8 cellular contexts compared by ENCODE assay signal in genomic region chr12:32522322-32523221, GRCh38.
A peak's percentile ranks its signal among the peaks of the same experiment; 100 is the strongest.
DNase-seq lines count a peak whose midpoint lies in the region; ATAC-seq and TF ChIP-seq lines count a peak whose summit lies in the region.

No MANE protein-coding gene starts in this region.

- TF ChIP-seq CTCF in MCF 10A (IDR thresholded peaks at IDR 0.05; ENCODE audit: unreplicated experiment), result no peak

- intact Hi-C loops in MCF 10A (cut with micrococcal nuclease), result no loop called here

- peak overlapping the region in 1 of 10 donors; percentile 45 for H3K4me3 Mint-ChIP-seq in naive thymus-derived CD8-positive, alpha-beta T cell
- no peak overlapping the region for H3K4me3 Mint-ChIP-seq in activated CD4-positive, alpha-beta T cell treated with anti-CD3 and anti-CD28 coated beads, Interleukin-2, amount 10 ng/mL, durations not matched to agents 7 days and 5 days
- H3K4me3 Mint-ChIP-seq in MCF 10A (ENCODE audit: unreplicated experiment), result no peak overlapping the region

- no TSS peak for BruUV-seq in MCF 10A (replicated peaks; lab: Mats Ljungman, UMichigan)

- ATAC-seq in GM18502 (IDR thresholded peaks at IDR 0.05; ENCODE audit: poor library complexity, unreplicated experiment) (peak; percentile 83), HG02885 (IDR thresholded peaks at IDR 0.05; ENCODE audit: poor library complexity, unreplicated experiment) (peak; percentile 70), GM19328 (IDR thresholded peaks at IDR 0.05; ENCODE audit: unreplicated experiment) (no peak)
- ATAC-seq in naive thymus-derived CD8-positive, alpha-beta T cell, result no peak

- H3K9me3 Mint-ChIP-seq in naive thymus-derived CD8-positive, alpha-beta T cell, result no peaks in the 10 kb centered on the region
- H3K9me3 Mint-ChIP-seq in activated CD4-positive, alpha-beta T cell treated with anti-CD3 and anti-CD28 coated beads, Interleukin-2, amount 10 ng/mL, durations not matched to agents 7 days and 5 days, result no peaks in the 10 kb centered on the region
- H3K9me3 Mint-ChIP-seq in MCF 10A (ENCODE audit: unreplicated experiment), result no peaks in the 10 kb centered on the region

- H3K27ac Mint-ChIP-seq in naive thymus-derived CD8-positive, alpha-beta T cell, result peak overlapping the region in 6 of 10 donors; percentile 5 to 84 (median 46)
- no peak overlapping the region for H3K27ac Mint-ChIP-seq in activated CD4-positive, alpha-beta T cell treated with anti-CD3 and anti-CD28 coated beads, Interleukin-2, amount 10 ng/mL, durations not matched to agents 7 days and 5 days
- H3K27ac Mint-ChIP-seq in MCF 10A (ENCODE audit: low read depth, unreplicated experiment), result no peak overlapping the region

- H3K27me3 Mint-ChIP-seq in naive thymus-derived CD8-positive, alpha-beta T cell, result no peaks in the 10 kb centered on the region
- H3K27me3 Mint-ChIP-seq in activated CD4-positive, alpha-beta T cell treated with anti-CD3 and anti-CD28 coated beads, Interleukin-2, amount 10 ng/mL, durations not matched to agents 7 days and 5 days, result peaks cover 2% of the 10 kb centered on the region
- H3K27me3 Mint-ChIP-seq in MCF 10A (ENCODE audit: insufficient read depth, unreplicated experiment), result no peaks in the 10 kb centered on the region

- peak; percentile 27 for DNase-seq in UCSD-AML1 (lab: John Stamatoyannopoulos, UW; ENCODE audit: unreplicated experiment)
- no peak for DNase-seq in naive thymus-derived CD8-positive, alpha-beta T cell
- DNase-seq in activated CD4-positive, alpha-beta T cell treated with anti-CD3 and anti-CD28 coated beads, Interleukin-2, amount 10 ng/mL, durations not matched to agents 7 days and 5 days, result no peak
- no peak for DNase-seq in effector CD8-positive, alpha-beta T cell (lab: John Stamatoyannopoulos, UW)
- no peak for DNase-seq in MCF 10A (ENCODE audit: unreplicated experiment)

- H3K4me1 Mint-ChIP-seq in naive thymus-derived CD8-positive, alpha-beta T cell, result peaks cover 1 to 22% (median 5%) of the 10 kb centered on the region in 4 donors
- peaks cover 16% of the 10 kb centered on the region for H3K4me1 Mint-ChIP-seq in activated CD4-positive, alpha-beta T cell treated with anti-CD3 and anti-CD28 coated beads, Interleukin-2, amount 10 ng/mL, durations not matched to agents 7 days and 5 days
- peaks cover 11% of the 10 kb centered on the region for H3K4me1 Mint-ChIP-seq in MCF 10A (ENCODE audit: insufficient read depth, unreplicated experiment)

- CTCF ChIA-PET in activated CD4-positive, alpha-beta T cell treated with anti-CD3 and anti-CD28 coated beads, Interleukin-2, amount 10 ng/mL, durations not matched to agents 7 days and 5 days (lab: Charles Lee), result interaction anchor here (1.3 to 1.8 kb wide), 2 partner anchors 10 kb away, joined by 3 to 4 read pairs; no protein-coding TSS in a partner anchor
- CTCF ChIA-PET in MCF 10A (lab: Yijun Ruan, JAX), result interaction anchor here (0.5 kb wide), 1 partner anchor 57 kb away, joined by 3 read pairs; no protein-coding TSS in a partner anchor

- POLR2A ChIA-PET in naive thymus-derived CD8-positive, alpha-beta T cell (lab: Charles Lee), result no interaction called here
- POLR2A ChIA-PET in activated CD4-positive, alpha-beta T cell treated with anti-CD3 and anti-CD28 coated beads, Interleukin-2, amount 10 ng/mL, durations not matched to agents 7 days and 5 days (lab: Charles Lee), result no interaction called here
- POLR2A ChIA-PET in MCF 10A (lab: Yijun Ruan, JAX), result interaction anchor here (0.7 to 1.1 kb wide), 5 partner anchors 10 to 157 kb away, joined by 3 to 6 read pairs (median 3); no protein-coding TSS in a partner anchor

- H3K36me3 Mint-ChIP-seq in naive thymus-derived CD8-positive, alpha-beta T cell, result no peaks in the 10 kb centered on the region
- no peaks in the 10 kb centered on the region for H3K36me3 Mint-ChIP-seq in activated CD4-positive, alpha-beta T cell treated with anti-CD3 and anti-CD28 coated beads, Interleukin-2, amount 10 ng/mL, durations not matched to agents 7 days and 5 days (ENCODE audit: low read depth)
- peaks cover 36% of the 10 kb centered on the region for H3K36me3 Mint-ChIP-seq in MCF 10A (ENCODE audit: insufficient read depth, unreplicated experiment)

Comparison
In these comparisons a context has a peak if more than half of its experiments do, and no peak if none do; other contexts are left out.
1. ATAC-seq: peak in GM18502 (single experiment) and HG02885 (single experiment); none in naive thymus-derived CD8-positive, alpha-beta T cell (0 of 2) and GM19328 (single experiment).
2. H3K27ac Mint-ChIP-seq: peak in naive thymus-derived CD8-positive, alpha-beta T cell (6 of 10); none in activated CD4-positive, alpha-beta T cell treated with anti-CD3 and anti-CD28 coated beads, Interleukin-2, amount 10 ng/mL, durations not matched to agents 7 days and 5 days (single experiment) and MCF 10A (single experiment).